Comparison of ENCODE assay signal across 9 cellular contexts in the genomic region with DNA sequence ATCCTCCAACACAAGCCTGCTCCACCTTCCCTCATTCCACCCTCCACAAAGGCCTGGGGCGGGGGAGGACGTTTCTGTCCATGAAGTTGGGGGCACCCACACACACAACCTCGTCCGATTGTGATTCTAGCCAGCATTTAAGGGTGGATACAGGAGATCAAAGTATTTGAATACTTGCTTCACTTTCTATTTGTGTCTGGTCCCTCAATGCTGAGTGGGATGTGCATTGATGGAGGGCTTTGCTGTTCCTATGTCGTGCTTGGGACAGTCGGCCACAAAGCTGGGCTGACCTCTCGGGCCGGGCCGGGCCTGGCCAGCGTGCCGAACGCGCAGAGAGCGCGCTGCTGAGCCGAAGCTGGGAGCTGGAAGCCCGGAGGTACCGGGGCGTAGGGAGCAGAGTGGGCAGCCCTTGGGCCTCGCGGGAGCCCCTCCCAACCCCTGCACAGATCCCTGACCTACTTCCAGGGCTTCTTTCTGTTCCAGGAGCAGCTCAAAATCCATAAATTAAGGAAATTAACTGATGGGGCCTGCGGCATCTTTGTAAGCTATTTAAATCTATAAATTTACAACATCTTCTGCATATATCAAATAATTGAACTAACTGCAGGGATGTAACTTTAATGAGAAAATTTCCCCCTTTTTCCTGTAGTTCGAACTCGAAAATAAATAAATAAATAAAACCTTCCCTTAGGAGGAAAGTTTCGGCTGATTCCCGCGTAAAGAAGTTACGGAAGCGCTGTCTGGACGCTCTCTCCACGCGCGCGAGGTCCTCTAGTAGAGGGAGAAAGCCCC. TPM values are rescaled to one million over a fixed set of nuclear protein-coding genes. Genes with fewer than 3 reads are reported as not detected.
DNase-seq lines count a peak whose midpoint lies in the region; ATAC-seq, FAIRE-seq and TF ChIP-seq lines count a peak whose summit lies in the region.
"Had no signal": no experiment of that assay in that cellular context is flagged by ENCODE, and none has a peak within 500 bp of the region (broad histone marks: within the 10 kb centered on the region; RNA-seq: fewer than 3 reads in every experiment).

No MANE protein-coding gene starts in this region.

- H3K27ac ChIP-seq in A549 (peak overlapping the region; percentile 96 to 97), coronary artery (peak overlapping the region; percentile 81 to 98)

- DNase-seq in A549 (ENCODE audit: low read depth in 1 of 2, low spot score in 1 of 2): no peak
- DNase-seq in coronary artery (ENCODE audit: low spot score): no peak
- DNase-seq in midbrain (lab: John Stamatoyannopoulos, UW): peak; percentile 27
- DNase-seq in NCI-H146 (lab: John Stamatoyannopoulos, UW): no peak
- DNase-seq in putamen (ENCODE audit: low spot score): no peak

- peaks cover 28% of the 10 kb centered on the region for H3K4me1 ChIP-seq in A549

- 0 out of 5 replicates have a peak, but pooled peaks of 1 of the 2 experiments have one; percentile 1 for TF ChIP-seq EP300 in A549 (IDR thresholded peaks at IDR 0.05)

- no peak overlapping the region for H3K27ac Mint-ChIP-seq in IgD-negative memory B cell

- peak overlapping the region in 3 of 4 donors; percentile 44 to 85 (median 79) for H3K4me3 Mint-ChIP-seq in IgD-negative memory B cell

- CTCF ChIA-PET in A549 (lab: Yijun Ruan, JAX): interaction anchor here (0.6 to 10.0 kb wide), 109 partner anchors 10 to 918 kb away, joined by 3 to 313 read pairs (median 4); a partner anchor contains a TSS

- H3K27me3 Mint-ChIP-seq in IgD-negative memory B cell: peaks cover 29% of the 10 kb centered on the region

- H3K36me3 Mint-ChIP-seq in IgD-negative memory B cell: no peaks in the 10 kb centered on the region

- peak; percentile 77 for FAIRE-seq in A549 (lab: Jason Lieb, UNC)
- FAIRE-seq: endometrium had no signal

- peak; percentile 29; the same call in 1 of the 2 replicates for TF ChIP-seq POLR2A in A549 (IDR thresholded peaks at IDR 0.05; ENCODE audit: low read length)

- peak overlapping the region; percentile 88 for H3K4me3 ChIP-seq in A549
- peak overlapping the region; percentile 98 for H3K4me3 ChIP-seq in coronary artery

- POLR2A ChIA-PET in A549 (lab: Yijun Ruan, JAX): interaction anchor here (0.6 to 1.3 kb wide), 11 partner anchors 9 to 618 kb away, joined by 3 to 9 read pairs (median 6); no protein-coding TSS in a partner anchor

- H3K9me3 ChIP-seq in A549: no peaks in the 10 kb centered on the region

- TF ChIP-seq CTCF in A549 (IDR thresholded peaks at IDR 0.05) (no peak), coronary artery (IDR thresholded peaks at IDR 0.05) (no peak)

- H3K4me1 Mint-ChIP-seq in IgD-negative memory B cell: peaks cover 0 to 2% (median 0%) of the 10 kb centered on the region in 3 donors

- peak overlapping the region; percentile 87 for H3K4me2 ChIP-seq in A549

- no peaks in the 10 kb centered on the region for H3K9me3 Mint-ChIP-seq in IgD-negative memory B cell

- TF ChIP-seq RAD21 in A549 (conservative IDR thresholded peaks at IDR 0.05 in 1 of 2, IDR thresholded peaks at IDR 0.05 in 1 of 2): no peak

- ATAC-seq in A549: no peak
- ATAC-seq in HG02610 (IDR thresholded peaks at IDR 0.05; ENCODE audit: unreplicated experiment): no peak
- no peak for ATAC-seq in GM18868 (IDR thresholded peaks at IDR 0.05; ENCODE audit: unreplicated experiment)

- 48% methylated on average over 34 of the region's 34 CpGs for WGBS in A549 (ENCODE audit: missing lambda C conversion rate)

TF ChIP-seq in A549, 52 proteins besides CTCF, POLR2A, EP300 and RAD21:
- TF ChIP-seq TP53 (CRISPR knock-in tag; IDR thresholded peaks at IDR 0.05) (peak; percentile 81; the same call in 1 of the 2 replicates), RARB (CRISPR knock-in tag; IDR thresholded peaks at IDR 0.05) (0 out of 2 replicates have a peak, but pooled peaks have one; percentile 33), CBX2 (IDR thresholded peaks at IDR 0.05; ENCODE audit: borderline replicate concordance, low read depth) (no peak), KDM5A (IDR thresholded peaks at IDR 0.05) (peak; percentile 45; the same call in 1 of the 2 replicates), ZNF302 (CRISPR knock-in tag; IDR thresholded peaks at IDR 0.05) (no peak), HOXB5 (CRISPR knock-in tag; IDR thresholded peaks at IDR 0.05) (peak; percentile 38; the same call in 1 of the 2 replicates)

RNA-seq across cellular contexts. Expression of a gene that starts 1.9 kb away (rescaled TPM):
- 54.0 and 55.7 TPM in 2 replicates for polyA plus RNA-seq in A549 (2011; rRNA removed)
- 122 and 161 TPM in 2 replicates for polyA plus RNA-seq in A549 (2012; cell fraction: cytosol; rRNA removed)
- 266 and 321 TPM in 2 replicates for polyA plus RNA-seq in A549 (2012; cell fraction: nucleus; rRNA removed)
- 53.4 to 56.5 TPM (median 55.7 TPM) in 3 replicates for polyA plus RNA-seq in A549 (2017; fragmentation: RNase III; extraction: RNeasy Plus Mini Kit Qiagen cat#74134 plus additional on column Dnase treatment)
- polyA minus RNA-seq in A549 (2011; rRNA and poly(A)+ RNA removed): 48.2 and 48.5 TPM in 2 replicates
- not detected for polyA plus RNA-seq in IgD-negative memory B cell

Comparison
In these comparisons a context has a peak if more than half of its experiments do, and no peak if none do; other contexts are left out.
1. RNA of a gene that starts 1.9 kb away (polyA plus RNA-seq): 53.4 to 321 TPM in A549; not detected in IgD-negative memory B cell (single experiment); every median in the first group is over 10 times any median in the second.